Comparison of ENCODE assay signal across 22 cellular contexts in the genomic region with DNA sequence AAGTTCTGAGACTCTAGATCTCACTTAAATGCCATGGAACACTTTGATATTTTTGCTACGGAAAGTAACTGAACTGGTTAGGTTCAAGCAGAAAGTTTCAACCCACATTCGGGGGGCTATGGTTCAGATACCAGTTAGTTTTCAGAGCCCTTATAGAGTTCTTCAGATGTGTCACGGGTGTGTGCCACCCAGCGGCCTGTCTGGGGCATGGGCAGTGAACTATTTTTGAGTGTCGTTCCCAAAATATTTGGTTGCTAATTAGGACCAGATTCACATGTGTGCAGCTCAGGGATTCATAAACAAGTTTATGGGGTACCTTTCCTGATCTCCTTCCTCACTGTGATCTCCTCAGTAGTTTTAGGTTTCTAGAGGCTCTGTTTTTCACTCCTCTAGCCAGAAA.
A peak's percentile ranks its signal among the peaks of the same experiment; 100 is the strongest.
DNase-seq lines count a peak whose midpoint lies in the region; ATAC-seq, FAIRE-seq and TF ChIP-seq lines count a peak whose summit lies in the region.
"Had no signal": no experiment of that assay in that cellular context is flagged by ENCODE, and none has a peak within 500 bp of the region (broad histone marks: within the 10 kb centered on the region; RNA-seq: fewer than 3 reads in every experiment).

No MANE protein-coding gene starts in this region.

- CTCF ChIA-PET in PC-3 (lab: Charles Lee) = interaction anchor here (0.5 kb wide), 1 partner anchor 24 kb away, joined by 3 read pairs; no protein-coding TSS in a partner anchor

- no peak for FAIRE-seq in frontal cortex (lab: Jason Lieb, UNC)
- FAIRE-seq: A549, RCC 7860 had no signal

- no peak for ATAC-seq in PC-3
- ATAC-seq: A549; CD8-positive, alpha-beta T cell; gastroesophageal sphincter; left cardiac atrium had no signal

- H3K9ac ChIP-seq in PC-3 (ENCODE audit: low read length) = no peak overlapping the region

- no peak overlapping the region for H3K27ac ChIP-seq in 22Rv1
- no peak overlapping the region for H3K27ac ChIP-seq in PC-3 (ENCODE audit: low read length)
- H3K27ac ChIP-seq: A549, coronary artery, gastroesophageal sphincter, spleen, uterus had no signal

- no peaks in the 10 kb centered on the region for H3K4me1 ChIP-seq in PC-3 (ENCODE audit: insufficient read depth, low read length)
- H3K4me1 ChIP-seq: A549, gastroesophageal sphincter, spleen, uterus had no signal

- H4K20me1 ChIP-seq in PC-3 (ENCODE audit: low read length) = no peaks in the 10 kb centered on the region

- DNase-seq in GM06990 (ENCODE audit: extremely low read depth, insufficient read length) (no peak), PC-3 (peak; percentile 10), epithelial cell of proximal tubule (ENCODE audit: low read depth) (no peak), hippocampal formation (lab: John Stamatoyannopoulos, UW) (no peak), frontal cortex (ENCODE audit: low spot score in 2 of 2) (no peak), posterior cingulate gyrus (no peak), NCI-H2196 (lab: John Stamatoyannopoulos, UW; ENCODE audit: unreplicated experiment) (no peak)
- DNase-seq: activated CD4-positive, alpha-beta T cell treated with anti-CD3 and anti-CD28 coated beads for 1 hour; activated CD8-positive, alpha-beta memory T cell treated with anti-CD3 and anti-CD28 coated beads for 24 hours; activated T-cell treated with anti-CD3 and anti-CD28 coated beads, Interleukin-2, amount 50 U/mL, for 48 hours; CD8-positive, alpha-beta T cell; left cardiac atrium; NCI-H226; spleen; stimulated activated CD8-positive, alpha-beta memory T cell treated with anti-CD3 and anti-CD28 coated beads, Interleukin-4, amount 100 ng/mL, for 48 hours; T-helper 9 cell; uterus had no signal

- no peaks in the 10 kb centered on the region for H3K9me2 ChIP-seq in PC-3 (replicated peaks; ENCODE audit: low read length)

- BruUV-seq in PC-3 (replicated peaks; lab: Mats Ljungman, UMichigan) = no TSS peak

- no peak overlapping the region for H2AFZ ChIP-seq in PC-3 (ENCODE audit: low read length)

- H3K4me3 ChIP-seq in GM06990 (replicated peaks; ENCODE audit: low read depth, low read length) (no peak overlapping the region), PC-3 (ENCODE audit: low read length) (no peak overlapping the region), epithelial cell of proximal tubule (ENCODE audit: low read depth, low read length) (no peak overlapping the region)
- H3K4me3 ChIP-seq: A549, coronary artery, gastroesophageal sphincter, spleen, uterus had no signal

- POLR2A ChIA-PET in PC-3 (lab: Charles Lee; ENCODE audit: unreplicated experiment) = no interaction called here

- H3K9me3 ChIP-seq in PC-3 (ENCODE audit: low read length) = no peaks in the 10 kb centered on the region
- H3K9me3 ChIP-seq: A549, gastroesophageal sphincter, uterus had no signal

- intact Hi-C loops in PC-3 (cut with micrococcal nuclease) (loop anchor here (5.0 kb wide), 1 partner anchor 698 kb away; no protein-coding TSS in a partner anchor), posterior cingulate gyrus (cut with DNase I) (no loop called here)

- no peak overlapping the region for H3K4me2 ChIP-seq in PC-3 (ENCODE audit: low read length)
- H3K4me2 ChIP-seq: A549 had no signal

- no peaks in the 10 kb centered on the region for H3F3A ChIP-seq in PC-3 (ENCODE audit: low read length, unreplicated experiment)

- no peaks in the 10 kb centered on the region for H3K79me2 ChIP-seq in PC-3 (ENCODE audit: low read length)

- H3K27me3 ChIP-seq in GM06990 (replicated peaks; ENCODE audit: control insufficient read depth, insufficient read depth, low read length) = no peaks in the 10 kb centered on the region
- H3K27me3 ChIP-seq in PC-3 (ENCODE audit: low read length) = no peaks in the 10 kb centered on the region
- H3K27me3 ChIP-seq: gastroesophageal sphincter, spleen, uterus had no signal

- TF ChIP-seq CTCF in 22Rv1 (IDR thresholded peaks at IDR 0.05) = peak; percentile 10; the same call in 1 of the 2 replicates
- peak; percentile 19 for TF ChIP-seq CTCF in GM06990 (IDR thresholded peaks at IDR 0.05; ENCODE audit: insufficient read depth, low read length, poor library complexity, severe bottlenecking)
- TF ChIP-seq CTCF in PC-3 (conservative IDR thresholded peaks at IDR 0.05; ENCODE audit: low read depth, low read length) = peak; percentile 61
- peak; percentile 22 for TF ChIP-seq CTCF in epithelial cell of proximal tubule (conservative IDR thresholded peaks at IDR 0.05; ENCODE audit: low read depth, low read length)

- H3K36me3 ChIP-seq in GM06990 (ENCODE audit: control insufficient read depth, insufficient read depth, low read length) = no peaks in the 10 kb centered on the region
- no peaks in the 10 kb centered on the region for H3K36me3 ChIP-seq in PC-3 (ENCODE audit: low read depth, low read length)
- H3K36me3 ChIP-seq: gastroesophageal sphincter, spleen, uterus had no signal

Comparison
In these comparisons a context has a peak if more than half of its experiments do, and no peak if none do; other contexts are left out.
1. CTCF ChIP-seq: peak in every context shown above with its lines; median percentile 61 in PC-3; 22 in epithelial cell of proximal tubule; 19 in GM06990; 10 in 22Rv1.